30 cellular contexts compared by ENCODE assay signal in the genomic region with DNA sequence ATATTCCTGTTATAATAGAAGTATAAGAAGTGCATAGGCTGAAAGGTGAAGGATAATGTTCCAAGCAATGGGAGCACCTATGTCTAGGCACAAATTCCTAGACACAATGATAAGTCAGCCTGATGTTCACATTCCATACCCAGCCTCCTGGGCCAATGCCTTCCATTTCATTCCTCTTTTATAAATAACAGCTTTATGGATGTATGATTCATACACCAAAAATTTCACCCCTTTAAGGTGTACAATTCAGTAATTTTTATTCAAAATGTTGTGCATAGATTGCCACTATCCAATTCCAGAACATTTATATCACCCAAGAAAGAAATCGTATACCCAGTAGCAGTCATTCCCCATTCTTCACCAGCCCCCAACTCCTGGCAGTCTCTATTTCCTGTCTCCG.
"Had no signal": no experiment of that assay in that cellular context is flagged by ENCODE, and none has a peak within 500 bp of the region (broad histone marks: within the 10 kb centered on the region; RNA-seq: fewer than 3 reads in every experiment).

No MANE protein-coding gene starts in this region.

- H3K27ac Mint-ChIP-seq: immature natural killer cell; naive thymus-derived CD8-positive, alpha-beta T cell; nephron; stimulated activated naive B cell treated with anti-CD40 and anti-IgM and Interleukin-4, amounts not matched to agents 10 μg/mL and 1 μg/mL and 100 μg/mL, for 72 hours had no signal

- H3K9me3 Mint-ChIP-seq: stimulated activated naive B cell treated with anti-CD40 and anti-IgM and Interleukin-4, amounts not matched to agents 10 μg/mL and 1 μg/mL and 100 μg/mL, for 72 hours had no signal

- H3K9me3 ChIP-seq: left lung, lower lobe of right lung, pancreas, prostate gland, stomach, testis, thyroid gland, upper lobe of right lung had no signal

- H3K27me3 ChIP-seq: left lung, pancreas, stomach, testis, thyroid gland, upper lobe of right lung had no signal

- H3K36me3 ChIP-seq: left lung, lower lobe of right lung, pancreas, prostate gland, stomach, thyroid gland, upper lobe of right lung had no signal

- H3K27ac ChIP-seq: left lung, lower lobe of right lung, pancreas, prostate gland, skin epidermis, stomach, testis, thyroid gland, upper lobe of right lung had no signal

- ATAC-seq: left colon; lower lobe of right lung; naive thymus-derived CD8-positive, alpha-beta T cell; pancreas; right cardiac atrium; sciatic nerve; stimulated activated naive B cell treated with anti-CD40 and anti-IgM and Interleukin-4, amounts not matched to agents 10 μg/mL and 1 μg/mL and 100 μg/mL, for 72 hours; stimulated activated naive CD8-positive, alpha-beta T cell treated with anti-CD3 and anti-CD28 coated beads, Interleukin-15, Interleukin-2, amounts not matched to agents 100 U/mL and 50 U/mL, for 24 hours; upper lobe of right lung had no signal

- H3K4me1 ChIP-seq: left lung, lower lobe of right lung, prostate gland, testis, thyroid gland had no signal

- H3K4me3 Mint-ChIP-seq: immature natural killer cell; naive thymus-derived CD8-positive, alpha-beta T cell; nephron; neural crest cell; stimulated activated naive B cell treated with anti-CD40 and anti-IgM and Interleukin-4, amounts not matched to agents 10 μg/mL and 1 μg/mL and 100 μg/mL, for 72 hours had no signal

- H3K27me3 Mint-ChIP-seq: stimulated activated naive B cell treated with anti-CD40 and anti-IgM and Interleukin-4, amounts not matched to agents 10 μg/mL and 1 μg/mL and 100 μg/mL, for 72 hours had no signal

- H3K4me1 Mint-ChIP-seq: immature natural killer cell; naive thymus-derived CD8-positive, alpha-beta T cell; neural crest cell; stimulated activated naive B cell treated with anti-CD40 and anti-IgM and Interleukin-4, amounts not matched to agents 10 μg/mL and 1 μg/mL and 100 μg/mL, for 72 hours had no signal

- H3K4me3 ChIP-seq: left lung, lower lobe of right lung, pancreas, prostate gland, skin epidermis, stomach, testis, thyroid gland, upper lobe of right lung had no signal

- DNase-seq: hypothalamus; immature natural killer cell; kidney; left colon; left lung; lower lobe of right lung; mammary epithelial cell; mesenchymal stem cell; naive thymus-derived CD8-positive, alpha-beta T cell; nucleus accumbens; pancreas; posterior cingulate gyrus; retina; right cardiac atrium; stimulated activated CD4-positive, alpha-beta T cell treated with anti-CD3 and anti-CD28 coated beads, Interleukin-12 subunit alpha, Interleukin-12 subunit beta, amount 100 ng/mL, for 4 hours; stimulated activated CD4-positive, alpha-beta T cell treated with anti-CD3 and anti-CD28 coated beads, Interleukin-15, amount 100 ng/mL, for 24 hours; stimulated activated CD4-positive, alpha-beta T cell treated with anti-CD3 and anti-CD28 coated beads, Interleukin-2, amount 100 ng/mL, for 24 hours; stimulated activated CD4-positive, alpha-beta T cell treated with anti-CD3 and anti-CD28 coated beads, Interleukin-4, amount 100 ng/mL, for 1 hour; stimulated activated naive B cell treated with anti-CD40 and anti-IgM and Interleukin-4, amounts not matched to agents 10 μg/mL and 1 μg/mL and 100 μg/mL, for 72 hours; stimulated activated naive CD8-positive, alpha-beta T cell treated with anti-CD3 and anti-CD28 coated beads, Interleukin-15, Interleukin-2, amounts not matched to agents 100 U/mL and 50 U/mL, for 24 hours; stomach; testis; thyroid gland; trophoblast cell; upper lobe of right lung had no signal

- H3K36me3 Mint-ChIP-seq: immature natural killer cell; naive thymus-derived CD8-positive, alpha-beta T cell; stimulated activated naive B cell treated with anti-CD40 and anti-IgM and Interleukin-4, amounts not matched to agents 10 μg/mL and 1 μg/mL and 100 μg/mL, for 72 hours had no signal
